ENCODE assay signal across 27 cellular contexts in genomic region chr5:112960861-112961504, GRCh38. TPM values are rescaled to one million over a fixed set of nuclear protein-coding genes. Genes with fewer than 3 reads are reported as not detected.
A peak's percentile ranks its signal among the peaks of the same experiment; 100 is the strongest.
DNase-seq lines count a peak whose midpoint lies in the region; ATAC-seq and TF ChIP-seq lines count a peak whose summit lies in the region.
"Had no signal": no experiment of that assay in that cellular context is flagged by ENCODE, and none has a peak within 500 bp of the region (broad histone marks: within the 10 kb centered on the region; RNA-seq: fewer than 3 reads in every experiment).

No MANE protein-coding gene starts in this region.

- no peaks in the 10 kb centered on the region for H3K9me3 ChIP-seq in gastrocnemius medialis
- H3K9me3 ChIP-seq: esophagus squamous epithelium, left ventricle myocardium inferior, thoracic aorta, uterus had no signal

- TF ChIP-seq CTCF in brain (conservative IDR thresholded peaks at IDR 0.05) = no peak
- TF ChIP-seq CTCF in gastrocnemius medialis (IDR thresholded peaks at IDR 0.05 in 4 of 5, conservative IDR thresholded peaks at IDR 0.05 in 1 of 5) = no peak

- peaks cover 37 to 49% of the 10 kb centered on the region in 2 donors for H3K4me1 ChIP-seq in gastrocnemius medialis

- peaks cover 41% of the 10 kb centered on the region for H3K4me1 Mint-ChIP-seq in T-helper 1 cell treated with Interleukin-12 subunit alpha and Interleukin-12 subunit beta and Interleukin-4 antibody, amounts not matched to agents 30 μg/mL and 1 μg/mL, for 36 hours (ENCODE audit: low read depth)
- peaks cover 54% of the 10 kb centered on the region for H3K4me1 Mint-ChIP-seq in brain

- H3K9me3 Mint-ChIP-seq in T-helper 1 cell treated with Interleukin-12 subunit alpha and Interleukin-12 subunit beta and Interleukin-4 antibody, amounts not matched to agents 30 μg/mL and 1 μg/mL, for 36 hours = no peaks in the 10 kb centered on the region
- H3K9me3 Mint-ChIP-seq in brain = no peaks in the 10 kb centered on the region
- H3K9me3 Mint-ChIP-seq: activated naive CD4-positive, alpha-beta T cell treated with anti-CD3 and anti-CD28 coated beads, Interleukin-2, amount 50 U/mL, for 24 hours; naive thymus-derived CD8-positive, alpha-beta T cell had no signal

- H3K27me3 Mint-ChIP-seq in T-helper 1 cell treated with Interleukin-12 subunit alpha and Interleukin-12 subunit beta and Interleukin-4 antibody, amounts not matched to agents 30 μg/mL and 1 μg/mL, for 36 hours (ENCODE audit: low read depth) = peaks cover 4% of the 10 kb centered on the region
- no peaks in the 10 kb centered on the region for H3K27me3 Mint-ChIP-seq in brain
- H3K27me3 Mint-ChIP-seq: activated naive CD4-positive, alpha-beta T cell treated with anti-CD3 and anti-CD28 coated beads, Interleukin-2, amount 50 U/mL, for 24 hours; naive thymus-derived CD8-positive, alpha-beta T cell had no signal

- no peak overlapping the region for H3K4me3 Mint-ChIP-seq in T-helper 1 cell treated with Interleukin-12 subunit alpha and Interleukin-12 subunit beta and Interleukin-4 antibody, amounts not matched to agents 30 μg/mL and 1 μg/mL, for 36 hours
- H3K4me3 Mint-ChIP-seq in brain = peak overlapping the region in 1 of 5 experiments; percentile 18
- H3K4me3 Mint-ChIP-seq: activated naive CD4-positive, alpha-beta T cell treated with anti-CD3 and anti-CD28 coated beads, Interleukin-2, amount 50 U/mL, for 24 hours; naive thymus-derived CD8-positive, alpha-beta T cell had no signal

- in situ Hi-C loops in gastrocnemius medialis (cut with MboI; ENCODE audit: low sequenced_read_pairs in 4 of 4) = no loop called here

- ATAC-seq in gastrocnemius medialis (no peak), HG02623 (IDR thresholded peaks at IDR 0.05; ENCODE audit: unreplicated experiment) (no peak)
- ATAC-seq: naive thymus-derived CD8-positive, alpha-beta T cell; Right ventricle myocardium inferior; sciatic nerve had no signal

- no peaks in the 10 kb centered on the region for H3K27me3 ChIP-seq in gastrocnemius medialis
- H3K27me3 ChIP-seq: uterus had no signal

- H3K27ac Mint-ChIP-seq in T-helper 1 cell treated with Interleukin-12 subunit alpha and Interleukin-12 subunit beta and Interleukin-4 antibody, amounts not matched to agents 30 μg/mL and 1 μg/mL, for 36 hours = peak overlapping the region; percentile 15
- H3K27ac Mint-ChIP-seq in brain = peak overlapping the region; percentile 70 to 91 (median 86)
- H3K27ac Mint-ChIP-seq: activated naive CD4-positive, alpha-beta T cell treated with anti-CD3 and anti-CD28 coated beads, Interleukin-2, amount 50 U/mL, for 24 hours had no signal

- no peak for TF ChIP-seq POLR2A in gastrocnemius medialis (IDR thresholded peaks at IDR 0.05)

- no peak overlapping the region for H3K4me3 ChIP-seq in gastrocnemius medialis
- H3K4me3 ChIP-seq: esophagus squamous epithelium, left ventricle myocardium inferior, thoracic aorta, uterus had no signal

- peak overlapping the region; percentile 23 to 68 (median 62) for H3K27ac ChIP-seq in gastrocnemius medialis
- H3K27ac ChIP-seq: C4-2B, esophagus squamous epithelium, left ventricle myocardium inferior, thoracic aorta had no signal

- intact Hi-C loops in gastrocnemius medialis (cut with DNase I; ENCODE audit: low total_unique reads) = loop anchor here (5.0 kb wide), 1 partner anchor 39 kb away; the partner anchor contains the start of gene REEP5

- H3K36me3 Mint-ChIP-seq in T-helper 1 cell treated with Interleukin-12 subunit alpha and Interleukin-12 subunit beta and Interleukin-4 antibody, amounts not matched to agents 30 μg/mL and 1 μg/mL, for 36 hours (ENCODE audit: low read depth) = no peaks in the 10 kb centered on the region
- no peaks in the 10 kb centered on the region for H3K36me3 Mint-ChIP-seq in brain
- H3K36me3 Mint-ChIP-seq: activated naive CD4-positive, alpha-beta T cell treated with anti-CD3 and anti-CD28 coated beads, Interleukin-2, amount 50 U/mL, for 24 hours; naive thymus-derived CD8-positive, alpha-beta T cell had no signal

- DNase-seq in T-helper 1 cell (no peak), MV-4-11 (lab: John Stamatoyannopoulos, UW) (peak; percentile 18), gastrocnemius medialis (no peak), NCI-H2081 (lab: John Stamatoyannopoulos, UW) (no peak), A172 (ENCODE audit: low spot score) (no peak)
- DNase-seq: activated CD4-positive, alpha-beta T cell treated with anti-CD3 and anti-CD28 coated beads, Interleukin-2, amount 50 U/mL, for 4 hours; activated CD4-positive, CD25-positive, alpha-beta regulatory T cell; activated CD8-positive, alpha-beta memory T cell treated with anti-CD3 and anti-CD28 coated beads, Interleukin-2, amount 50 U/mL, for 4 hours; cortex of kidney; esophagus squamous epithelium; hypothalamus; left ventricle myocardium inferior; midbrain; naive thymus-derived CD8-positive, alpha-beta T cell; NCI-H1417 treated with DMSO at 0.1 percent for 48 hours; posterior cingulate gyrus; stimulated activated CD4-positive, alpha-beta T cell treated with anti-CD3 and anti-CD28 coated beads, Interleukin-4, amount 100 ng/mL, for 4 hours; stimulated activated naive CD4-positive, alpha-beta T cell treated with Interleukin-2 at 50 U/mL for 16 hours; uterus had no signal

- H3K36me3 ChIP-seq in gastrocnemius medialis = no peaks in the 10 kb centered on the region
- H3K36me3 ChIP-seq: esophagus squamous epithelium, left ventricle myocardium inferior, thoracic aorta, uterus had no signal

RNA-seq across cellular contexts. Expression of gene DCP2, which starts 15.6 kb away (rescaled TPM):
- 3.4 TPM for polyA plus RNA-seq in brain (ENCODE audit: insufficient read depth, low read depth, low replicate concordance)
- 10 to 100 TPM in 3 of 4 donors, 1 to 10 TPM in 1; 9.8 to 30.9 (median 27.2) TPM for total RNA-seq in gastrocnemius medialis
- 35.7 and 41.7 TPM in 2 replicates for total RNA-seq in A172 (2014; rRNA removed; shearing (Covaris generic))

RNA-seq across cellular contexts. Expression of gene REEP5, which starts 39.0 kb away (rescaled TPM):
- 42.7 TPM for polyA plus RNA-seq in brain (ENCODE audit: insufficient read depth, low read depth, low replicate concordance)
- total RNA-seq in gastrocnemius medialis = 100 to 1,000 TPM in 2 of 4 donors, 10 to 100 TPM in 2; 67.2 to 116 (median 89.9) TPM
- 31.6 and 36.0 TPM in 2 replicates for total RNA-seq in A172 (2014; rRNA removed; shearing (Covaris generic))
